ENCODE assay signal across 2 cellular contexts in the genomic region with DNA sequence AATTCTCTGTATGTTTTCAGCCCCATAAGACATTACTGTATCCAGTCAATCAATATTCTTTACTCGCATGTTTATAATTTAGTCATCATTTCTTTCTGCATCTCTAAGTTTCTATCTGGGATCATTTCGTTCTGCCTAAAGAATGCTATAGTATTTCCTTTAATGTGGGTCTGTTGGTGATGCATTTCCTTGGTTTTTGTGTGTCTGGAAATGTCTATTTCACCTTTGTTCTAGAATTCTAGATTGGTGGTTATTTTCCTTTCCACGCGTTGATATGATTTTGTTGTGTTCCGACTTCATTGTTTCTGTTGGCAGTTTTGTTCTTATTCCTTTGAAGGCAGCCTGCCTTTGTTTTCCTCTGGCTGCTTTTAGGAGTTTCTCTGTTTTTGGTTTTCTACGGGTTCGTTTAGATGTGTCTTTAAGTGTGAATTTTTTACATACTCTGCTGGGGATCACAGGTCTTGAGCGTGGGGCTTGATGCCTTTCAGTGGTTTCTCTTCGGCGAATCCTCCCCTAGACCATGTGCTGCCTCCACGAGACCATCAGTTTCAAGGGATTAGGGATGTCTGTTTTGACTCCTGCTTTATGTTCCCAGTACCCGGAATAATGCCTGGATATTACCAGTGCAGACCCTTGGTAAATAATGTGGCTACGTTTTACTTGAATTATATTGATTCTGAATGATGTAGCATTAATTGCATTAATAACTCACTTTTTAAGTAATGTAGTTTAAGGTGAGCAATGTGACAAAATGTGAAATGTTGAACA.
TF ChIP-seq lines count a peak whose summit lies in the region.

No MANE protein-coding gene starts in this region.

TF ChIP-seq in K562, 482 proteins besides CTCF, POLR2A, EP300 and RAD21:
- TF ChIP-seq KAT2B (IDR thresholded peaks at IDR 0.05; ENCODE audit: low read depth, low read length) (no peak), ZKSCAN3 (CRISPR knock-in tag; IDR thresholded peaks at IDR 0.05) (no peak), ETV6 (IDR thresholded peaks at IDR 0.05; ENCODE audit: borderline replicate concordance in 1 of 2, low read depth in 2 of 2, low read length in 1 of 2) (no peak), ETV6 (CRISPR knock-in tag; IDR thresholded peaks at IDR 0.05; ENCODE audit: borderline replicate concordance) (no peak), TEAD1 (CRISPR knock-in tag; IDR thresholded peaks at IDR 0.05) (no peak), NCOA1 (IDR thresholded peaks at IDR 0.05; ENCODE audit: low read depth) (no peak), NFRKB (IDR thresholded peaks at IDR 0.05; ENCODE audit: low read depth) (no peak)

TF ChIP-seq in SK-N-SH, 30 proteins besides CTCF, POLR2A, EP300 and RAD21:
- no peak for TF ChIP-seq SMC3 (IDR thresholded peaks at IDR 0.05; ENCODE audit: low read depth, low read length)
- no peak for TF ChIP-seq GATA2 (CRISPR knock-in tag; IDR thresholded peaks at IDR 0.05)
- TF ChIP-seq NRF1 (IDR thresholded peaks at IDR 0.05; ENCODE audit: low read depth, low read length): no peak
- TF ChIP-seq FOXJ3 (CRISPR knock-in tag; IDR thresholded peaks at IDR 0.05): no peak
- TF ChIP-seq RXRA (IDR thresholded peaks at IDR 0.05; ENCODE audit: borderline replicate concordance, low read depth): no peak
- no peak for TF ChIP-seq NFIC (IDR thresholded peaks at IDR 0.05; ENCODE audit: borderline replicate concordance)
- TF ChIP-seq FOSL2 (IDR thresholded peaks at IDR 0.05; ENCODE audit: borderline replicate concordance, low read depth): no peak
- TF ChIP-seq JUND (IDR thresholded peaks at IDR 0.05): no peak
- TF ChIP-seq MAX (IDR thresholded peaks at IDR 0.05; ENCODE audit: low read depth): no peak
- TF ChIP-seq, protein P1, sequence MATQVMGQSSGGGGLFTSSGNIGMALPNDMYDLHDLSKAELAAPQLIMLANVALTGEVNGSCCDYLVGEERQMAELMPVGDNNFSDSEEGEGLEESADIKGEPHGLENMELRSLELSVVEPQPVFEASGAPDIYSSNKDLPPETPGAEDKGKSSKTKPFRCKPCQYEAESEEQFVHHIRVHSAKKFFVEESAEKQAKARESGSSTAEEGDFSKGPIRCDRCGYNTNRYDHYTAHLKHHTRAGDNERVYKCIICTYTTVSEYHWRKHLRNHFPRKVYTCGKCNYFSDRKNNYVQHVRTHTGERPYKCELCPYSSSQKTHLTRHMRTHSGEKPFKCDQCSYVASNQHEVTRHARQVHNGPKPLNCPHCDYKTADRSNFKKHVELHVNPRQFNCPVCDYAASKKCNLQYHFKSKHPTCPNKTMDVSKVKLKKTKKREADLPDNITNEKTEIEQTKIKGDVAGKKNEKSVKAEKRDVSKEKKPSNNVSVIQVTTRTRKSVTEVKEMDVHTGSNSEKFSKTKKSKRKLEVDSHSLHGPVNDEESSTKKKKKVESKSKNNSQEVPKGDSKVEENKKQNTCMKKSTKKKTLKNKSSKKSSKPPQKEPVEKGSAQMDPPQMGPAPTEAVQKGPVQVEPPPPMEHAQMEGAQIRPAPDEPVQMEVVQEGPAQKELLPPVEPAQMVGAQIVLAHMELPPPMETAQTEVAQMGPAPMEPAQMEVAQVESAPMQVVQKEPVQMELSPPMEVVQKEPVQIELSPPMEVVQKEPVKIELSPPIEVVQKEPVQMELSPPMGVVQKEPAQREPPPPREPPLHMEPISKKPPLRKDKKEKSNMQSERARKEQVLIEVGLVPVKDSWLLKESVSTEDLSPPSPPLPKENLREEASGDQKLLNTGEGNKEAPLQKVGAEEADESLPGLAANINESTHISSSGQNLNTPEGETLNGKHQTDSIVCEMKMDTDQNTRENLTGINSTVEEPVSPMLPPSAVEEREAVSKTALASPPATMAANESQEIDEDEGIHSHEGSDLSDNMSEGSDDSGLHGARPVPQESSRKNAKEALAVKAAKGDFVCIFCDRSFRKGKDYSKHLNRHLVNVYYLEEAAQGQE (IDR thresholded peaks at IDR 0.05; ENCODE audit: low read depth, low read length): no peak
- TF ChIP-seq TEAD4 (IDR thresholded peaks at IDR 0.05; ENCODE audit: borderline replicate concordance, insufficient read depth): no peak
- no peak for TF ChIP-seq SIN3A (IDR thresholded peaks at IDR 0.05; ENCODE audit: borderline replicate concordance, low read depth, low read length)
- TF ChIP-seq MXI1 (IDR thresholded peaks at IDR 0.05; ENCODE audit: low read depth, low read length): no peak
- no peak for TF ChIP-seq USF2 (IDR thresholded peaks at IDR 0.05; ENCODE audit: borderline replicate concordance, low read depth, low read length)
- no peak for TF ChIP-seq PBX3 (IDR thresholded peaks at IDR 0.05)
- TF ChIP-seq TAF1 (IDR thresholded peaks at IDR 0.05; ENCODE audit: borderline replicate concordance, low read depth, low read length): no peak
- no peak for TF ChIP-seq RCOR1 (IDR thresholded peaks at IDR 0.05; ENCODE audit: low read length)
